8 cellular contexts compared by ENCODE assay signal in the genomic region with DNA sequence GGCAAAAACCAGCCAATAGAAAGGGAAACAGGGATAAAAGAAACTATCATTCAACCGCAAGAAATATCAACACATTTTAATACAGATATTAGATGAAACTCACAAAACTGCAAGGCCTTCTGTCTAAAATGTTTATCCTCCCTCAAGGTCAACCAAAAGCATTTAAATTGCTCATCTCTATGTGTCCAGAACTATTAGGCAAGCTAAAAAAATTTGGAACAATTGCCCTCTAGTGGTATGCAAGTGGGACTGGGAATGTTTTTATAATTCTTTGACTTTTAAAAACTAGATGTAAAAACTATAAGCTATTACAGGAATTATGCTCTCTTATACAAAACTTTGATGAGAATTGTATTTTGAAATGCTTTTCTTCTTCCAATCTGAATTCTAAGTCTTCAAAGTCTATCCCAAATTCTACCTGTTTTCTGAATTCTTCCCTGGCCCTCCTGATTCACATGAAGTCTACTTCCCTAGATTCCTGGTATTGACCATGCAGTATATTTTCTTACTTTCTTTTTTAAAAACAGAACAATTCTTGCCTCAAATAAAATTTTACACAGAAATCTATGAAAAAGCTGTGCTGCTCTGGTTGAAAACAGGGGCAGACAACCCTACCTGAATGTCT. TPM values are rescaled to one million over a fixed set of nuclear protein-coding genes. Genes with fewer than 3 reads are reported as not detected.
DNase-seq lines count a peak whose midpoint lies in the region; ATAC-seq and TF ChIP-seq lines count a peak whose summit lies in the region.

No MANE protein-coding gene starts in this region.

- no peaks in the 10 kb centered on the region for H3K9me3 ChIP-seq in breast epithelium
- H3K9me3 ChIP-seq in naive thymus-derived CD4-positive, alpha-beta T cell (ENCODE audit: control insufficient read depth in 2 of 3, low read length in 3 of 3): no peaks in the 10 kb centered on the region

- H3K9me3 Mint-ChIP-seq in nephron: no peaks in the 10 kb centered on the region
- no peaks in the 10 kb centered on the region for H3K9me3 Mint-ChIP-seq in naive thymus-derived CD4-positive, alpha-beta T cell

- H3K4me3 Mint-ChIP-seq in nephron: no peak overlapping the region
- no peak overlapping the region for H3K4me3 Mint-ChIP-seq in naive thymus-derived CD4-positive, alpha-beta T cell

- peak; percentile 52 for DNase-seq in EL
- no peak for DNase-seq in LNCaP clone FGC (ENCODE audit: low read depth)
- no peak for DNase-seq in breast epithelium (ENCODE audit: low spot score in 2 of 2)
- DNase-seq in naive thymus-derived CD4-positive, alpha-beta T cell: no peak
- DNase-seq in Ammon's horn (ENCODE audit: low spot score): no peak

- H3K27me3 ChIP-seq in breast epithelium: no peaks in the 10 kb centered on the region
- no peaks in the 10 kb centered on the region for H3K27me3 ChIP-seq in naive thymus-derived CD4-positive, alpha-beta T cell (ENCODE audit: control insufficient read depth in 2 of 2, insufficient read depth in 2 of 2, low read length in 2 of 2)

- no peak overlapping the region for H3K27ac Mint-ChIP-seq in nephron
- H3K27ac Mint-ChIP-seq in naive thymus-derived CD4-positive, alpha-beta T cell: peak overlapping the region in 3 of 9 donors; percentile 8 to 53 (median 32)

- peaks cover 19% of the 10 kb centered on the region for H3K36me3 ChIP-seq in breast epithelium
- H3K36me3 ChIP-seq in naive thymus-derived CD4-positive, alpha-beta T cell (ENCODE audit: control insufficient read depth in 2 of 3, insufficient read depth in 3 of 3, low read length in 3 of 3): peaks cover 42 to 75% (median 54%) of the 10 kb centered on the region in 3 experiments

- TF ChIP-seq POLR2A in breast epithelium (IDR thresholded peaks at IDR 0.05): no peak

- intact Hi-C loops in breast epithelium (cut with DNase I; ENCODE audit: low total_unique reads): no loop called here
- intact Hi-C loops in naive thymus-derived CD4-positive, alpha-beta T cell (cut with micrococcal nuclease): loop anchor here in 1 of 2 donors (1.0 kb wide), 1 partner anchor 345 kb away; no protein-coding TSS in a partner anchor

- CTCF ChIA-PET in naive thymus-derived CD4-positive, alpha-beta T cell (lab: Charles Lee): interaction anchor here (1.3 kb wide), 1 partner anchor 180 kb away, joined by 4 read pairs; no protein-coding TSS in a partner anchor

- H3K27ac ChIP-seq in breast epithelium: no peak overlapping the region
- H3K27ac ChIP-seq in naive thymus-derived CD4-positive, alpha-beta T cell (ENCODE audit: low read depth, low read length): no peak overlapping the region

- ATAC-seq in naive thymus-derived CD4-positive, alpha-beta T cell: no peak
- no peak for ATAC-seq in HG02763 (IDR thresholded peaks at IDR 0.05; ENCODE audit: unreplicated experiment)
- no peak for ATAC-seq in activated CD4-positive, CD25-positive, alpha-beta regulatory T cell treated with anti-CD3 and anti-CD28 coated beads, Interleukin-2, amount 50 U/mL, for 24 hours

- H3K4me3 ChIP-seq in LNCaP clone FGC (ENCODE audit: low read depth, low read length): no peak overlapping the region
- no peak overlapping the region for H3K4me3 ChIP-seq in breast epithelium
- no peak overlapping the region for H3K4me3 ChIP-seq in naive thymus-derived CD4-positive, alpha-beta T cell (ENCODE audit: low read length)

- POLR2A ChIA-PET in naive thymus-derived CD4-positive, alpha-beta T cell (lab: Charles Lee): interaction anchor here (0.6 to 1.0 kb wide), 2 partner anchors 40 to 260 kb away, joined by 3 to 4 read pairs; no protein-coding TSS in a partner anchor

- H3K4me1 ChIP-seq in breast epithelium: peaks cover 0 to 16% of the 10 kb centered on the region in 2 donors
- peaks cover 9 to 13% of the 10 kb centered on the region in 2 donors for H3K4me1 ChIP-seq in naive thymus-derived CD4-positive, alpha-beta T cell (ENCODE audit: control insufficient read depth in 2 of 2, insufficient read depth in 2 of 2, low read length in 2 of 2)

- H3K36me3 Mint-ChIP-seq in nephron (ENCODE audit: low read depth): peaks cover 76% of the 10 kb centered on the region
- peaks cover 19 to 69% (median 57%) of the 10 kb centered on the region in 5 donors for H3K36me3 Mint-ChIP-seq in naive thymus-derived CD4-positive, alpha-beta T cell

- H3K4me1 Mint-ChIP-seq in nephron: peaks cover 4% of the 10 kb centered on the region
- H3K4me1 Mint-ChIP-seq in naive thymus-derived CD4-positive, alpha-beta T cell: peaks cover 22 to 59% (median 44%) of the 10 kb centered on the region in 7 donors

- no peaks in the 10 kb centered on the region for H3K27me3 Mint-ChIP-seq in nephron (ENCODE audit: low read depth)
- no peaks in the 10 kb centered on the region for H3K27me3 Mint-ChIP-seq in naive thymus-derived CD4-positive, alpha-beta T cell

- TF ChIP-seq CTCF in LNCaP clone FGC (IDR thresholded peaks at IDR 0.05; ENCODE audit: control insufficient read depth, extremely low read depth, insufficient read depth): peak; percentile 46
- TF ChIP-seq CTCF in breast epithelium (IDR thresholded peaks at IDR 0.05): peak; percentile 26 to 31 (median 26)
- peak; percentile 57 to 62 (median 60) for TF ChIP-seq CTCF in nephron (IDR thresholded peaks at IDR 0.05; ENCODE audit: unreplicated experiment in 3 of 3)

RNA-seq across cellular contexts. Expression of gene CWC15, which starts 4.9 kb away (rescaled TPM):
- total RNA-seq in breast epithelium: 10 to 100 TPM; 42.9 to 62.7 (median 47.9) TPM
- 10 to 100 TPM; 64.1 to 94.7 (median 66.8) TPM for total RNA-seq in naive thymus-derived CD4-positive, alpha-beta T cell
- 10 to 100 TPM; 47.8 to 71.0 TPM for polyA plus RNA-seq in naive thymus-derived CD4-positive, alpha-beta T cell

RNA-seq across cellular contexts. Expression of gene KDM4D, which starts 5.1 kb away (rescaled TPM):
- 1 to 10 TPM in 1 of 3 donors, under 1 TPM in 2; 0.33 to 1.2 (median 0.96) TPM for total RNA-seq in breast epithelium
- total RNA-seq in naive thymus-derived CD4-positive, alpha-beta T cell: under 1 TPM; 0.32 to 0.70 (median 0.68) TPM
- under 1 TPM; 0.44 to 0.66 TPM for polyA plus RNA-seq in naive thymus-derived CD4-positive, alpha-beta T cell

RNA-seq across cellular contexts. Expression of gene KDM4E, which starts 56.6 kb away (rescaled TPM):
- not detected for total RNA-seq in breast epithelium
- total RNA-seq in naive thymus-derived CD4-positive, alpha-beta T cell: not detected
- not detected for polyA plus RNA-seq in naive thymus-derived CD4-positive, alpha-beta T cell
